11 cellular contexts compared by ENCODE assay signal in genomic region chr13:29125145-29125933, GRCh38.
DNase-seq lines count a peak whose midpoint lies in the region; ATAC-seq and TF ChIP-seq lines count a peak whose summit lies in the region.
"Had no signal": no experiment of that assay in that cellular context is flagged by ENCODE, and none has a peak within 500 bp of the region (broad histone marks: within the 10 kb centered on the region; RNA-seq: fewer than 3 reads in every experiment).

No MANE protein-coding gene starts in this region.

- ATAC-seq in activated T-cell treated with anti-CD3 and anti-CD28 coated beads, Interleukin-2, amount 50 U/mL, for 4 hours: peak; percentile 50 to 59
- ATAC-seq in HG02623 (IDR thresholded peaks at IDR 0.05; ENCODE audit: unreplicated experiment) (peak; percentile 56), thoracic aorta (ENCODE audit: insufficient number of reproducible peaks, low FRiP score, low read depth) (peak; percentile 27)

- DNase-seq in activated T-cell treated with anti-CD3 and anti-CD28 coated beads, Interleukin-2, amount 50 U/mL, for 4 hours: no peak
- DNase-seq in activated T-cell treated with anti-CD3 and anti-CD28 coated beads for 4 hours (no peak), MM.1S (peak; percentile 6), thoracic aorta (ENCODE audit: low spot score) (no peak), GF-D8 (lab: John Stamatoyannopoulos, UW) (no peak), suprapubic skin (ENCODE audit: low spot score in 2 of 2) (no peak), uterus (no peak)
- DNase-seq: SHP77 had no signal

- 17% methylated on average over 5 of the region's 5 CpGs for WGBS in suprapubic skin

- no peak for TF ChIP-seq EP300 in suprapubic skin (IDR thresholded peaks at IDR 0.05)

- no peaks in the 10 kb centered on the region for H3F3A ChIP-seq in MM.1S (ENCODE audit: insufficient read depth, low read length)

- H3K9ac ChIP-seq in MM.1S (ENCODE audit: low read length): no peak overlapping the region

- intact Hi-C loops in uterus (cut with DNase I; ENCODE audit: low total_unique reads): no loop called here

- H3K9me3 ChIP-seq in MM.1S (replicated peaks; ENCODE audit: insufficient read depth, low read length): no peaks in the 10 kb centered on the region
- no peaks in the 10 kb centered on the region for H3K9me3 ChIP-seq in thoracic aorta
- H3K9me3 ChIP-seq in suprapubic skin: no peaks in the 10 kb centered on the region
- no peaks in the 10 kb centered on the region for H3K9me3 ChIP-seq in uterus
- H3K9me3 ChIP-seq: prostate gland had no signal

- no peaks in the 10 kb centered on the region for H3K9me3 Mint-ChIP-seq in activated T-cell treated with anti-CD3 and anti-CD28 coated beads, Interleukin-2, amount 50 U/mL, for 4 hours

- H3K4me2 ChIP-seq in MM.1S (ENCODE audit: low read depth, low read length): no peak overlapping the region

- H3K27me3 Mint-ChIP-seq in activated T-cell treated with anti-CD3 and anti-CD28 coated beads, Interleukin-2, amount 50 U/mL, for 4 hours (ENCODE audit: low read depth): no peaks in the 10 kb centered on the region

- H3K4me3 ChIP-seq in MM.1S (ENCODE audit: low read length): no peak overlapping the region
- peak overlapping the region; percentile 59 for H3K4me3 ChIP-seq in thoracic aorta
- H3K4me3 ChIP-seq in suprapubic skin: no peak overlapping the region
- no peak overlapping the region for H3K4me3 ChIP-seq in uterus
- H3K4me3 ChIP-seq: prostate gland had no signal

- no peaks in the 10 kb centered on the region for H3K27me3 ChIP-seq in MM.1S (replicated peaks; ENCODE audit: insufficient read depth, low read length)
- H3K27me3 ChIP-seq in thoracic aorta (replicated peaks; ENCODE audit: insufficient read depth): no peaks in the 10 kb centered on the region
- H3K27me3 ChIP-seq in suprapubic skin: no peaks in the 10 kb centered on the region
- no peaks in the 10 kb centered on the region for H3K27me3 ChIP-seq in uterus

- H3K27ac ChIP-seq in MM.1S (ENCODE audit: low read length): no peak overlapping the region
- peak overlapping the region; percentile 52 to 70 for H3K27ac ChIP-seq in thoracic aorta
- no peak overlapping the region for H3K27ac ChIP-seq in suprapubic skin
- no peak overlapping the region for H3K27ac ChIP-seq in uterus
- H3K27ac ChIP-seq: C4-2B, prostate gland had no signal

- H3K9me2 ChIP-seq in MM.1S (replicated peaks; ENCODE audit: insufficient read depth, low read length): no peaks in the 10 kb centered on the region

- TF ChIP-seq CTCF in MM.1S (IDR thresholded peaks at IDR 0.05; ENCODE audit: low read length) (no peak), thoracic aorta (IDR thresholded peaks at IDR 0.05) (no peak), suprapubic skin (IDR thresholded peaks at IDR 0.05) (no peak), uterus (IDR thresholded peaks at IDR 0.05) (no peak)

- no peak overlapping the region for H2AFZ ChIP-seq in MM.1S (ENCODE audit: low read length)

- no peaks in the 10 kb centered on the region for H3K79me2 ChIP-seq in MM.1S (ENCODE audit: low read length)

- H3K36me3 Mint-ChIP-seq in activated T-cell treated with anti-CD3 and anti-CD28 coated beads, Interleukin-2, amount 50 U/mL, for 4 hours (ENCODE audit: insufficient read depth): no peaks in the 10 kb centered on the region

- H3K4me1 ChIP-seq in MM.1S (ENCODE audit: low read length): no peaks in the 10 kb centered on the region
- peaks cover 5 to 46% of the 10 kb centered on the region in 2 donors for H3K4me1 ChIP-seq in thoracic aorta (ENCODE audit: control insufficient read depth in 1 of 2, low read depth in 2 of 2)
- H3K4me1 ChIP-seq in suprapubic skin: no peaks in the 10 kb centered on the region
- H3K4me1 ChIP-seq in uterus: no peaks in the 10 kb centered on the region
- H3K4me1 ChIP-seq: prostate gland had no signal

- H3K4me1 Mint-ChIP-seq in activated T-cell treated with anti-CD3 and anti-CD28 coated beads, Interleukin-2, amount 50 U/mL, for 4 hours (ENCODE audit: low read depth): peaks cover 19% of the 10 kb centered on the region

- TF ChIP-seq POLR2A in suprapubic skin (IDR thresholded peaks at IDR 0.05) (no peak), uterus (IDR thresholded peaks at IDR 0.05) (no peak)

- no peaks in the 10 kb centered on the region for H4K20me1 ChIP-seq in MM.1S (ENCODE audit: insufficient read depth, low read length)

- H3K36me3 ChIP-seq in MM.1S (replicated peaks; ENCODE audit: insufficient read depth, low read length): no peaks in the 10 kb centered on the region
- H3K36me3 ChIP-seq in thoracic aorta: no peaks in the 10 kb centered on the region
- H3K36me3 ChIP-seq in suprapubic skin: no peaks in the 10 kb centered on the region
- no peaks in the 10 kb centered on the region for H3K36me3 ChIP-seq in uterus
- H3K36me3 ChIP-seq: prostate gland had no signal

- peak overlapping the region; percentile 24 for H3K4me3 Mint-ChIP-seq in activated T-cell treated with anti-CD3 and anti-CD28 coated beads, Interleukin-2, amount 50 U/mL, for 4 hours

Comparison
In these comparisons a context has a peak if more than half of its experiments do, and no peak if none do; other contexts are left out.
1. H3K27ac ChIP-seq: peak in thoracic aorta (2 of 2); none in MM.1S (single experiment), suprapubic skin (single experiment) and uterus (0 of 2).
2. Peak in every context shown above with its lines, with median percentiles within 50 percentile points of each other: ATAC-seq.